ENCODE assay signal across 8 cellular contexts in genomic region chr4:15779789-15780188, GRCh38. TPM values are rescaled to one million over a fixed set of nuclear protein-coding genes. Genes with fewer than 3 reads are reported as not detected.
DNase-seq lines count a peak whose midpoint lies in the region; ATAC-seq and TF ChIP-seq lines count a peak whose summit lies in the region.

No MANE protein-coding gene starts in this region.

- intact Hi-C loops in A673 (cut with micrococcal nuclease; ENCODE audit: unreplicated experiment) = no loop called here

- ATAC-seq in HG03469 (IDR thresholded peaks at IDR 0.05; ENCODE audit: unreplicated experiment) = no peak

- H3K9me3 ChIP-seq in A673 (ENCODE audit: low read depth, low read length, poor library complexity, severe bottlenecking) = no peaks in the 10 kb centered on the region
- no peaks in the 10 kb centered on the region for H3K9me3 ChIP-seq in mononuclear cell (ENCODE audit: low read depth, low read length)

- no peak overlapping the region for H3K27ac ChIP-seq in A673 (ENCODE audit: low read depth, low read length, poor library complexity, severe bottlenecking)

- peaks cover 58% of the 10 kb centered on the region for H3K27me3 Mint-ChIP-seq in HFFc6 (ENCODE audit: insufficient read depth)

- H3K4me1 ChIP-seq in A673 (ENCODE audit: insufficient read depth, low read length, poor library complexity, severe bottlenecking) (no peaks in the 10 kb centered on the region), mononuclear cell (ENCODE audit: insufficient read depth, low read length) (peaks cover 71% of the 10 kb centered on the region)

- POLR2A ChIA-PET in A673 (lab: Charles Lee; ENCODE audit: low non-redundant PET) = no interaction called here

- H3K9me3 Mint-ChIP-seq in HFFc6 = no peaks in the 10 kb centered on the region

- CTCF ChIA-PET in A673 (lab: Charles Lee) = interaction anchor here (0.7 kb wide), 2 partner anchors 14 to 1651 kb away, joined by 4 to 5 read pairs; no protein-coding TSS in a partner anchor

- H3K27me3 ChIP-seq in A673 (replicated peaks; ENCODE audit: insufficient read depth, low read depth, low read length, poor library complexity) (peaks cover 11% of the 10 kb centered on the region), mononuclear cell (ENCODE audit: insufficient read depth, low read length) (no peaks in the 10 kb centered on the region)

- in situ Hi-C loops in astrocyte of the spinal cord (cut with HindIII; ENCODE audit: low sequenced_read_pairs) = no loop called here
- in situ Hi-C loops in G401 (cut with HindIII; ENCODE audit: low sequenced_read_pairs) = no loop called here

- H3K4me1 Mint-ChIP-seq in HFFc6 (ENCODE audit: low read depth) = peaks cover 8% of the 10 kb centered on the region

- peak overlapping the region; percentile 50; the same call in 1 of the 2 replicates for H3K4me3 Mint-ChIP-seq in HFFc6

- H3K36me3 Mint-ChIP-seq in HFFc6 (ENCODE audit: low read depth) = no peaks in the 10 kb centered on the region

- DNase-seq in A673 (ENCODE audit: low spot score) = no peak
- DNase-seq in HFFc6 = no peak
- DNase-seq in astrocyte of the spinal cord (ENCODE audit: low read depth, low spot score) = no peak
- no peak for DNase-seq in amniotic stem cell (lab: John Stamatoyannopoulos, UW)
- no peak for DNase-seq in RPMI8226
- DNase-seq in G401 (ENCODE audit: low spot score) = no peak

- H3K27ac Mint-ChIP-seq in HFFc6 = no peak overlapping the region

- H3K4me3 ChIP-seq in A673 (ENCODE audit: low read depth, low read length, poor library complexity, severe bottlenecking) (peak overlapping the region; percentile 48), astrocyte of the spinal cord (ENCODE audit: low read depth, low read length) (peak overlapping the region; percentile 46), mononuclear cell (ENCODE audit: low read length) (peak overlapping the region; percentile 43)

- H3K36me3 ChIP-seq in A673 (ENCODE audit: insufficient read depth, low read length, poor library complexity, severe bottlenecking) = no peaks in the 10 kb centered on the region

- no TSS peak for BruUV-seq in A673 (replicated peaks; lab: Mats Ljungman, UMichigan)

- TF ChIP-seq CTCF in A673 (conservative IDR thresholded peaks at IDR 0.05; ENCODE audit: low read depth, low read length) (no peak), HFFc6 (IDR thresholded peaks at IDR 0.05) (no peak), astrocyte of the spinal cord (IDR thresholded peaks at IDR 0.05; ENCODE audit: low read depth, low read length) (no peak)

RNA-seq across cellular contexts. Expression of gene CD38, which starts 1.7 kb away (rescaled TPM):
- not detected in 2 replicates for total RNA-seq in A673 (2021)
- under 1 TPM in 3 of 6 experiments, not detected in 3; 0.07 to 0.15 (median 0.07) TPM for total RNA-seq in HFFc6 (2021; fragmentation: NEBNext Ultra II Directional; extraction: Animal tissue kit (Norgen Biotek cat#: 25700))
- total RNA-seq in mononuclear cell = 7.5 TPM
- not detected in 2 replicates for total RNA-seq in G401 (2014; rRNA removed; shearing (Covaris generic))
